ENCODE assay signal across 16 cellular contexts in the genomic region with DNA sequence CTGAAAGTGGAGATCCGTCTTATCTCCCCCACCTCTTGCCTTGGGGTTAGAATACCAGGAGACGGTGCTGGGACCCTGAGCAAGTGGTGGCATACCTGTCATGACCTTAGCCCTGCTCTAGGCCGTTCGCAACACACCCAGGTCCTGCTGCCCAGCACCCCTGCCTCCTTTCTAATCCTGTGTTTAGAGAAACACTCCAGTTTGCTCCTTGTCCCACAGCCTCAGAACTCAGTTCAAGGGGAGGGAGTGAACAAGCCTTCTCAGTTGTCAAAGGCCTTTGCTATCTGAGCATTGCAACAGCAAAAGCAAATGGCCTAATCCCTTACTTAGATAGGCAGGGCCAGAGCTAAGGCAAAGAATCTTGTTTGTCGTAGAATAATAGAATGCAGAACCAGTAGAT.
"Had no signal": no experiment of that assay in that cellular context is flagged by ENCODE, and none has a peak within 500 bp of the region (broad histone marks: within the 10 kb centered on the region; RNA-seq: fewer than 3 reads in every experiment).

No MANE protein-coding gene starts in this region.

- H3K4me3 Mint-ChIP-seq: activated CD4-positive, alpha-beta T cell treated with anti-CD3 and anti-CD28 coated beads, Interleukin-2, amount 10 ng/mL, durations not matched to agents 7 days and 5 days; brain; immature natural killer cell had no signal

- H3K27me3 Mint-ChIP-seq: activated CD4-positive, alpha-beta T cell treated with anti-CD3 and anti-CD28 coated beads, Interleukin-2, amount 10 ng/mL, durations not matched to agents 7 days and 5 days; brain had no signal

- H3K27me3 ChIP-seq: right atrium auricular region, tibial artery had no signal

- H3K27ac Mint-ChIP-seq: activated CD4-positive, alpha-beta T cell treated with anti-CD3 and anti-CD28 coated beads, Interleukin-2, amount 10 ng/mL, durations not matched to agents 7 days and 5 days; activated T-helper 2 cell treated with anti-CD3 and anti-CD28 coated beads, Interferon-gamma antibody, Interleukin-2, Interleukin-4, amounts not matched to agents 10 μg/mL and 5 μg/mL and 100 μg/mL, durations not matched to agents 14 hours and 24 hours and 36 hours; immature natural killer cell had no signal

- H3K4me3 ChIP-seq: right atrium auricular region, SK-N-MC, tibial artery had no signal

- H3K4me1 ChIP-seq: right atrium auricular region, tibial artery had no signal

- H3K9me3 ChIP-seq: right atrium auricular region, tibial artery had no signal

- H3K27ac ChIP-seq: right atrium auricular region, SK-N-MC, tibial artery had no signal

- H3K4me1 Mint-ChIP-seq: activated CD4-positive, alpha-beta T cell treated with anti-CD3 and anti-CD28 coated beads, Interleukin-2, amount 10 ng/mL, durations not matched to agents 7 days and 5 days; immature natural killer cell had no signal

- H3K36me3 ChIP-seq: right atrium auricular region, tibial artery had no signal

- ATAC-seq: left colon had no signal

- DNase-seq: activated CD4-positive, alpha-beta T cell treated with anti-CD3 and anti-CD28 coated beads, Interleukin-2, amount 10 ng/mL, durations not matched to agents 7 days and 5 days; activated CD8-positive, alpha-beta memory T cell treated with anti-CD3 and anti-CD28 coated beads for 24 hours; activated naive CD4-positive, alpha-beta T cell treated with anti-CD3 and anti-CD28 coated beads, Interleukin-2, amount 50 U/mL, for 16 hours; activated T-cell treated with anti-CD3 and anti-CD28 coated beads for 4 hours; amniotic stem cell; effector memory CD4-positive, alpha-beta T cell; immature natural killer cell; left colon; mesenchymal stem cell; small intestine; T-helper 1 cell; tibial artery had no signal
